1 cellular context compared by ENCODE assay signal in the genomic region with DNA sequence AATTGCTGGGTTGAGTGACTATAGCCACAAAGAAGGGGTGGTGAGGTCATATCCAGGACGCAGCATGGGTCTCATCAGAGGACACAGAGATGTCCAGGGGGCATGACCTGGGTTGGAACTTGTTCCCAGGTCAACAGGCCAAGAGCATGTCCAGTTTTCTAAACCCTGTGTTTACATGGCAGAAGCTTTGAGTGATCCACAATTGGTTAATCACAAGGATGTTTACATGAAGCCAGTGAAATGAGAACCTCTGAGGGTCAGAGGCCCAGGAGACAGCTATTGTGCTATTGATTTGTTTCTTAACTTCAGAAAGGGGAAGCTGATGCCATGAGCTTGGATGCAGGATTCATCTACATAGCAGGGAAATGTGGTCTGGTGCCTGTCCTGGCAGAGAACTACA.
TF ChIP-seq lines count a peak whose summit lies in the region.

No MANE protein-coding gene starts in this region.

TF ChIP-seq in HepG2, 621 proteins besides CTCF, POLR2A, EP300 and RAD21 (continued from another document and continues in another):
- TF ChIP-seq ZNF432 (CRISPR knock-in tag; IDR thresholded peaks at IDR 0.05; ENCODE audit: borderline replicate concordance), result no peak
- peak; percentile 87 for TF ChIP-seq HNF4A (CRISPR knock-in tag; IDR thresholded peaks at IDR 0.05)
- TF ChIP-seq, protein P1, sequence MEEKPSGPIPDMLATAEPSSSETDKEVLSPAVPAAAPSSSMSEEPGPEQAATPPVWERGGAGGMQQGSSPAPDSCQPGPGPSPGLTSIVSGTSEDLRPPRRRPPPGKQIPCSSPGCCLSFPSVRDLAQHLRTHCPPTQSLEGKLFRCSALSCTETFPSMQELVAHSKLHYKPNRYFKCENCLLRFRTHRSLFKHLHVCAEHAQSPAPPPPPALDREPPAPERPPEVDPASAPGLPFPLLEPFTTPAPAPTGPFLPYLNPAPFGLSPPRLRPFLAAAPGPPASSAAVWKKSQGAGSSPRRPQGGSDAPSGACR (CRISPR knock-in tag; IDR thresholded peaks at IDR 0.05), result no peak
- TF ChIP-seq, protein P2, sequence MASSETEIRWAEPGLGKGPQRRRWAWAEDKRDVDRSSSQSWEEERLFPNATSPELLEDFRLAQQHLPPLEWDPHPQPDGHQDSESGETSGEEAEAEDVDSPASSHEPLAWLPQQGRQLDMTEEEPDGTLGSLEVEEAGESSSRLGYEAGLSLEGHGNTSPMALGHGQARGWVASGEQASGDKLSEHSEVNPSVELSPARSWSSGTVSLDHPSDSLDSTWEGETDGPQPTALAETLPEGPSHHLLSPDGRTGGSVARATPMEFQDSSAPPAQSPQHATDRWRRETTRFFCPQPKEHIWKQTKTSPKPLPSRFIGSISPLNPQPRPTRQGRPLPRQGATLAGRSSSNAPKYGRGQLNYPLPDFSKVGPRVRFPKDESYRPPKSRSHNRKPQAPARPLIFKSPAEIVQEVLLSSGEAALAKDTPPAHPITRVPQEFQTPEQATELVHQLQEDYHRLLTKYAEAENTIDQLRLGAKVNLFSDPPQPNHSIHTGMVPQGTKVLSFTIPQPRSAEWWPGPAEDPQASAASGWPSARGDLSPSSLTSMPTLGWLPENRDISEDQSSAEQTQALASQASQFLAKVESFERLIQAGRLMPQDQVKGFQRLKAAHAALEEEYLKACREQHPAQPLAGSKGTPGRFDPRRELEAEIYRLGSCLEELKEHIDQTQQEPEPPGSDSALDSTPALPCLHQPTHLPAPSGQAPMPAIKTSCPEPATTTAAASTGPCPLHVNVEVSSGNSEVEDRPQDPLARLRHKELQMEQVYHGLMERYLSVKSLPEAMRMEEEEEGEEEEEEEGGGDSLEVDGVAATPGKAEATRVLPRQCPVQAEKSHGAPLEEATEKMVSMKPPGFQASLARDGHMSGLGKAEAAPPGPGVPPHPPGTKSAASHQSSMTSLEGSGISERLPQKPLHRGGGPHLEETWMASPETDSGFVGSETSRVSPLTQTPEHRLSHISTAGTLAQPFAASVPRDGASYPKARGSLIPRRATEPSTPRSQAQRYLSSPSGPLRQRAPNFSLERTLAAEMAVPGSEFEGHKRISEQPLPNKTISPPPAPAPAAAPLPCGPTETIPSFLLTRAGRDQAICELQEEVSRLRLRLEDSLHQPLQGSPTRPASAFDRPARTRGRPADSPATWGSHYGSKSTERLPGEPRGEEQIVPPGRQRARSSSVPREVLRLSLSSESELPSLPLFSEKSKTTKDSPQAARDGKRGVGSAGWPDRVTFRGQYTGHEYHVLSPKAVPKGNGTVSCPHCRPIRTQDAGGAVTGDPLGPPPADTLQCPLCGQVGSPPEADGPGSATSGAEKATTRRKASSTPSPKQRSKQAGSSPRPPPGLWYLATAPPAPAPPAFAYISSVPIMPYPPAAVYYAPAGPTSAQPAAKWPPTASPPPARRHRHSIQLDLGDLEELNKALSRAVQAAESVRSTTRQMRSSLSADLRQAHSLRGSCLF (CRISPR knock-in tag; IDR thresholded peaks at IDR 0.05; ENCODE audit: borderline replicate concordance), result no peak
- no peak for TF ChIP-seq U2AF1 (optimal IDR thresholded peaks at IDR 0.05; ENCODE audit: low read depth, low read length)
- TF ChIP-seq HNRNPUL1 (IDR thresholded peaks at IDR 0.05; ENCODE audit: low read depth, low read length), result no peak
- TF ChIP-seq, protein P3, sequence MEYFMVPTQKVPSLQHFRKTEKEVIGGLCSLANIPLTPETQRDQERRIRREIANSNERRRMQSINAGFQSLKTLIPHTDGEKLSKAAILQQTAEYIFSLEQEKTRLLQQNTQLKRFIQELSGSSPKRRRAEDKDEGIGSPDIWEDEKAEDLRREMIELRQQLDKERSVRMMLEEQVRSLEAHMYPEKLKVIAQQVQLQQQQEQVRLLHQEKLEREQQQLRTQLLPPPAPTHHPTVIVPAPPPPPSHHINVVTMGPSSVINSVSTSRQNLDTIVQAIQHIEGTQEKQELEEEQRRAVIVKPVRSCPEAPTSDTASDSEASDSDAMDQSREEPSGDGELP (IDR thresholded peaks at IDR 0.05; ENCODE audit: borderline replicate concordance, low read depth), result no peak
- TF ChIP-seq, protein P4, sequence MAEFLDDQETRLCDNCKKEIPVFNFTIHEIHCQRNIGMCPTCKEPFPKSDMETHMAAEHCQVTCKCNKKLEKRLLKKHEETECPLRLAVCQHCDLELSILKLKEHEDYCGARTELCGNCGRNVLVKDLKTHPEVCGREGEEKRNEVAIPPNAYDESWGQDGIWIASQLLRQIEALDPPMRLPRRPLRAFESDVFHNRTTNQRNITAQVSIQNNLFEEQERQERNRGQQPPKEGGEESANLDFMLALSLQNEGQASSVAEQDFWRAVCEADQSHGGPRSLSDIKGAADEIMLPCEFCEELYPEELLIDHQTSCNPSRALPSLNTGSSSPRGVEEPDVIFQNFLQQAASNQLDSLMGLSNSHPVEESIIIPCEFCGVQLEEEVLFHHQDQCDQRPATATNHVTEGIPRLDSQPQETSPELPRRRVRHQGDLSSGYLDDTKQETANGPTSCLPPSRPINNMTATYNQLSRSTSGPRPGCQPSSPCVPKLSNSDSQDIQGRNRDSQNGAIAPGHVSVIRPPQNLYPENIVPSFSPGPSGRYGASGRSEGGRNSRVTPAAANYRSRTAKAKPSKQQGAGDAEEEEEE (CRISPR knock-in tag; IDR thresholded peaks at IDR 0.05; ENCODE audit: borderline replicate concordance), result no peak
- TF ChIP-seq ZNF713 (CRISPR knock-in tag; IDR thresholded peaks at IDR 0.05), result no peak; the same call in 1 of the 2 replicates
- TF ChIP-seq GZF1 (CRISPR knock-in tag; IDR thresholded peaks at IDR 0.05), result no peak
- TF ChIP-seq MAF1 (CRISPR knock-in tag; IDR thresholded peaks at IDR 0.05; ENCODE audit: borderline replicate concordance), result 0 out of 2 replicates have a peak, but pooled peaks have one; percentile 30
- TF ChIP-seq ZNF605 (CRISPR knock-in tag; IDR thresholded peaks at IDR 0.05), result no peak
- no peak for TF ChIP-seq HNRNPLL (IDR thresholded peaks at IDR 0.05; ENCODE audit: low read depth, low read length, poor library complexity, severe bottlenecking)
- no peak for TF ChIP-seq KLF6 (CRISPR knock-in tag; IDR thresholded peaks at IDR 0.05)
- no peak for TF ChIP-seq ZNF775 (CRISPR knock-in tag; IDR thresholded peaks at IDR 0.05; ENCODE audit: borderline replicate concordance)
- TF ChIP-seq, protein P5, sequence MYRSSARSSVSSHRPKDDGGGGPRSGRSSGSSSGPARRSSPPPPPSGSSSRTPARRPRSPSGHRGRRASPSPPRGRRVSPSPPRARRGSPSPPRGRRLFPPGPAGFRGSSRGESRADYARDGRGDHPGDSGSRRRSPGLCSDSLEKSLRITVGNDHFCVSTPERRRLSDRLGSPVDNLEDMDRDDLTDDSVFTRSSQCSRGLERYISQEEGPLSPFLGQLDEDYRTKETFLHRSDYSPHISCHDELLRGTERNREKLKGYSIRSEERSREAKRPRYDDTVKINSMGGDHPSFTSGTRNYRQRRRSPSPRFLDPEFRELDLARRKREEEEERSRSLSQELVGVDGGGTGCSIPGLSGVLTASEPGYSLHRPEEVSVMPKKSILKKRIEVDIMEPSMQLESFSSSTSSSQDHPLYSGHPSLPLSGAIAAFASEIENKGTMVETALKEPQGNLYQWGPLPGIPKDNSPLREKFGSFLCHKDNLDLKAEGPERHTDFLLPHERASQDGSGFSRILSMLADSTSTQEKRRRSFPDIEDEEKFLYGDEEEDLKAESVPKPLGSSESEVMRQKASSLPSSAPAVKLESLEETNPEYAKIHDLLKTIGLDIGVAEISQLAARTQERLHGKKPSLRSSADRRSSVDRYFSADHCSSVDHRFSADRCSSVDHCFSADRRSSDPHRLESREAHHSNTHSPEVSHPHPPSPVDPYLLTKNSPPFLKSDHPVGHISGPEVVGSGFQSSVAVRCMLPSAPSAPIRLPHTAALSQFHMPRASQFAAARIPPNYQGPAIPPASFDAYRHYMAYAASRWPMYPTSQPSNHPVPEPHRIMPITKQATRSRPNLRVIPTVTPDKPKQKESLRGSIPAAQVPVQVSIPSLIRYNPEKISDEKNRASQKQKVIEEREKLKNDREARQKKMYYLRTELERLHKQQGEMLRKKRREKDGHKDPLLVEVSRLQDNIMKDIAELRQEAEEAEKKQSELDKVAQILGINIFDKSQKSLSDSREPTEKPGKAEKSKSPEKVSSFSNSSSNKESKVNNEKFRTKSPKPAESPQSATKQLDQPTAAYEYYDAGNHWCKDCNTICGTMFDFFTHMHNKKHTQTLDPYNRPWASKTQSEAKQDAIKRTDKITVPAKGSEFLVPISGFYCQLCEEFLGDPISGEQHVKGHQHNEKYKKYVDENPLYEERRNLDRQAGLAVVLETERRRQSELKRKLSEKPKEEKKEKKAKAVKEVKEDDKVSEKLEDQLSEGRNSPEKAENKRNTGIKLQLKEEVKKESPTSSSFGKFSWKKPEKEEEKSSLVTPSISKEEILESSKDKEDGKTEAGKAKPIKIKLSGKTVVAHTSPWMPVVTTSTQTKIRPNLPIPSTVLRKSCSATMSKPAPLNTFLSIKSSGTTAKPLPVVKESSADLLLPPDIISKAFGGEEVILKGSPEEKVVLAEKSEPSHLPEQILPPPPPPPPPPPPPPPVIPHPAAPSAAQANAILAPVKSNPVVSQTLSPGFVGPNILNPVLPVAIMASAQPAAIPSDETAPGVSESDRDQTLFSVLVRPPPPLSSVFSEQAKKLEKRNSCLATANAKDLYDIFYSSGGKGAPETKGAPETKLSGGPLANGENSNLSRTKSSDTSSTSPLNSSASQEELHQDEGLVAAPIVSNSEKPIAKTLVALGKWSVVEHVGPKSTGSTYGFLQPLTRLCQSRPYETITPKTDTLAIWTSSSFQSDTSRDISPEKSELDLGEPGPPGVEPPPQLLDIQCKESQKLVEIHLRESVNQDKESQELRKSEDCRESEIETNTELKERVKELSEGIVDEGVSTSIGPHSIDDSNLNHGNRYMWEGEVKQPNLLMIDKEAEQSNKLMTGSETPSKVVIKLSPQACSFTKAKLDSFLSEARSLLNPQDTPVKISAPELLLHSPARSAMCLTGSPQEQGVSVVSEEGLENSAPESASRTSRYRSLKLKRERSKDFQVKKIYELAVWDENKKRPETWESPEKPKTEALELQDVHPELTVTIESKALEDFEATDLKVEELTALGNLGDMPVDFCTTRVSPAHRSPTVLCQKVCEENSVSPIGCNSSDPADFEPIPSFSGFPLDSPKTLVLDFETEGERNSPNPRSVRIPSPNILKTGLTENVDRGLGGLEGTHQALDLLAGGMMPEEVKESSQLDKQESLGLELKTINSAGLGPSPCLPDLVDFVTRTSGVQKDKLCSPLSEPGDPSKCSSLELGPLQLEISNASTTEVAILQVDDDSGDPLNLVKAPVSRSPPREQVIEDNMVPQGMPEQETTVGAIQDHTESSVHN (CRISPR knock-in tag; IDR thresholded peaks at IDR 0.05), result no peak
- TF ChIP-seq CENPX (CRISPR knock-in tag; IDR thresholded peaks at IDR 0.05), result no peak
- no peak for TF ChIP-seq U2AF2 (IDR thresholded peaks at IDR 0.05; ENCODE audit: low read depth, low read length)
- TF ChIP-seq MAFK (conservative IDR thresholded peaks at IDR 0.05 in 1 of 2, IDR thresholded peaks at IDR 0.05 in 1 of 2; ENCODE audit: low read length in 2 of 2), result no peak
- TF ChIP-seq, protein P6, sequence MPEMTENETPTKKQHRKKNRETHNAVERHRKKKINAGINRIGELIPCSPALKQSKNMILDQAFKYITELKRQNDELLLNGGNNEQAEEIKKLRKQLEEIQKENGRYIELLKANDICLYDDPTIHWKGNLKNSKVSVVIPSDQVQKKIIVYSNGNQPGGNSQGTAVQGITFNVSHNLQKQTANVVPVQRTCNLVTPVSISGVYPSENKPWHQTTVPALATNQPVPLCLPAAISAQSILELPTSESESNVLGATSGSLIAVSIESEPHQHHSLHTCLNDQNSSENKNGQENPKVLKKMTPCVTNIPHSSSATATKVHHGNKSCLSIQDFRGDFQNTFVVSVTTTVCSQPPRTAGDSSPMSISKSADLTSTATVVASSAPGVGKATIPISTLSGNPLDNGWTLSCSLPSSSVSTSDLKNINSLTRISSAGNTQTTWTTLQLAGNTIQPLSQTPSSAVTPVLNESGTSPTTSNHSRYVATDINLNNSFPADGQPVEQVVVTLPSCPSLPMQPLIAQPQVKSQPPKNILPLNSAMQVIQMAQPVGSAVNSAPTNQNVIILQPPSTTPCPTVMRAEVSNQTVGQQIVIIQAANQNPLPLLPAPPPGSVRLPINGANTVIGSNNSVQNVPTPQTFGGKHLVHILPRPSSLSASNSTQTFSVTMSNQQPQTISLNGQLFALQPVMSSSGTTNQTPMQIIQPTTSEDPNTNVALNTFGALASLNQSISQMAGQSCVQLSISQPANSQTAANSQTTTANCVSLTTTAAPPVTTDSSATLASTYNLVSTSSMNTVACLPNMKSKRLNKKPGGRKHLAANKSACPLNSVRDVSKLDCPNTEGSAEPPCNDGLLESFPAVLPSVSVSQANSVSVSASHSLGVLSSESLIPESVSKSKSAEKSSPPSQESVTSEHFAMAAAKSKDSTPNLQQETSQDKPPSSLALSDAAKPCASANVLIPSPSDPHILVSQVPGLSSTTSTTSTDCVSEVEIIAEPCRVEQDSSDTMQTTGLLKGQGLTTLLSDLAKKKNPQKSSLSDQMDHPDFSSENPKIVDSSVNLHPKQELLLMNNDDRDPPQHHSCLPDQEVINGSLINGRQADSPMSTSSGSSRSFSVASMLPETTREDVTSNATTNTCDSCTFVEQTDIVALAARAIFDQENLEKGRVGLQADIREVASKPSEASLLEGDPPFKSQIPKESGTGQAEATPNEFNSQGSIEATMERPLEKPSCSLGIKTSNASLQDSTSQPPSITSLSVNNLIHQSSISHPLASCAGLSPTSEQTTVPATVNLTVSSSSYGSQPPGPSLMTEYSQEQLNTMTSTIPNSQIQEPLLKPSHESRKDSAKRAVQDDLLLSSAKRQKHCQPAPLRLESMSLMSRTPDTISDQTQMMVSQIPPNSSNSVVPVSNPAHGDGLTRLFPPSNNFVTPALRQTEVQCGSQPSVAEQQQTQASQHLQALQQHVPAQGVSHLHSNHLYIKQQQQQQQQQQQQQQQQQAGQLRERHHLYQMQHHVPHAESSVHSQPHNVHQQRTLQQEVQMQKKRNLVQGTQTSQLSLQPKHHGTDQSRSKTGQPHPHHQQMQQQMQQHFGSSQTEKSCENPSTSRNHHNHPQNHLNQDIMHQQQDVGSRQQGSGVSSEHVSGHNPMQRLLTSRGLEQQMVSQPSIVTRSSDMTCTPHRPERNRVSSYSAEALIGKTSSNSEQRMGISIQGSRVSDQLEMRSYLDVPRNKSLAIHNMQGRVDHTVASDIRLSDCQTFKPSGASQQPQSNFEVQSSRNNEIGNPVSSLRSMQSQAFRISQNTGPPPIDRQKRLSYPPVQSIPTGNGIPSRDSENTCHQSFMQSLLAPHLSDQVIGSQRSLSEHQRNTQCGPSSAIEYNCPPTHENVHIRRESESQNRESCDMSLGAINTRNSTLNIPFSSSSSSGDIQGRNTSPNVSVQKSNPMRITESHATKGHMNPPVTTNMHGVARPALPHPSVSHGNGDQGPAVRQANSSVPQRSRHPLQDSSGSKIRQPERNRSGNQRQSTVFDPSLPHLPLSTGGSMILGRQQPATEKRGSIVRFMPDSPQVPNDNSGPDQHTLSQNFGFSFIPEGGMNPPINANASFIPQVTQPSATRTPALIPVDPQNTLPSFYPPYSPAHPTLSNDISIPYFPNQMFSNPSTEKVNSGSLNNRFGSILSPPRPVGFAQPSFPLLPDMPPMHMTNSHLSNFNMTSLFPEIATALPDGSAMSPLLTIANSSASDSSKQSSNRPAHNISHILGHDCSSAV (CRISPR knock-in tag; IDR thresholded peaks at IDR 0.05; ENCODE audit: borderline replicate concordance), result no peak
- 0 out of 2 replicates have a peak, but pooled peaks have one; percentile 23 for TF ChIP-seq SIX1 (CRISPR knock-in tag; IDR thresholded peaks at IDR 0.05; ENCODE audit: borderline replicate concordance)
- TF ChIP-seq NR2F1 (CRISPR knock-in tag; IDR thresholded peaks at IDR 0.05), result peak; percentile 97 to 98
- TF ChIP-seq ERF (CRISPR knock-in tag; IDR thresholded peaks at IDR 0.05), result peak; percentile 47; the same call in 1 of the 2 replicates
- no peak for TF ChIP-seq REXO4 (CRISPR knock-in tag; IDR thresholded peaks at IDR 0.05; ENCODE audit: borderline replicate concordance)
- no peak for TF ChIP-seq ZNF547 (CRISPR knock-in tag; IDR thresholded peaks at IDR 0.05)
- no peak for TF ChIP-seq MIER2 (CRISPR knock-in tag; IDR thresholded peaks at IDR 0.05)
- TF ChIP-seq ZFYVE20 (CRISPR knock-in tag; IDR thresholded peaks at IDR 0.05; ENCODE audit: borderline replicate concordance, low read depth), result no peak
- TF ChIP-seq HNRNPH1 (optimal IDR thresholded peaks at IDR 0.05; ENCODE audit: low read depth, low read length), result no peak
- no peak for TF ChIP-seq HMG20B (CRISPR knock-in tag; conservative IDR thresholded peaks at IDR 0.05)
- TF ChIP-seq ZNF674 (CRISPR knock-in tag; IDR thresholded peaks at IDR 0.05; ENCODE audit: low read depth), result no peak
